ENCODE assay signal across 8 cellular contexts in genomic region chrX:45186643-45187026, GRCh38. TPM values are rescaled to one million over a fixed set of nuclear protein-coding genes. Genes with fewer than 3 reads are reported as not detected.
DNase-seq lines count a peak whose midpoint lies in the region; ATAC-seq, FAIRE-seq and TF ChIP-seq lines count a peak whose summit lies in the region.

No MANE protein-coding gene starts in this region.

- DNase-seq in activated naive CD4-positive, alpha-beta T cell (lab: John Stamatoyannopoulos, UW): no peak
- DNase-seq in stomach (no peak), SIG-M5 (lab: John Stamatoyannopoulos, UW) (no peak), NCI-H146 (lab: John Stamatoyannopoulos, UW) (no peak)

- no peak for TF ChIP-seq CTCF in stomach (IDR thresholded peaks at IDR 0.05)

- H3K9me3 Mint-ChIP-seq in activated naive CD4-positive, alpha-beta T cell treated with anti-CD3 and anti-CD28 coated beads, Interleukin-2, amount 50 U/mL, for 24 hours: no peaks in the 10 kb centered on the region

- no peaks in the 10 kb centered on the region for H3K27me3 Mint-ChIP-seq in activated naive CD4-positive, alpha-beta T cell treated with anti-CD3 and anti-CD28 coated beads, Interleukin-2, amount 50 U/mL, for 24 hours

- H3K27ac Mint-ChIP-seq in activated naive CD4-positive, alpha-beta T cell treated with anti-CD3 and anti-CD28 coated beads, Interleukin-2, amount 50 U/mL, for 24 hours: peak overlapping the region; percentile 19

- H3K36me3 Mint-ChIP-seq in activated naive CD4-positive, alpha-beta T cell treated with anti-CD3 and anti-CD28 coated beads, Interleukin-2, amount 50 U/mL, for 24 hours: no peaks in the 10 kb centered on the region

- intact Hi-C loops in stomach (cut with DNase I; ENCODE audit: low total_unique reads): no loop called here

- no peaks in the 10 kb centered on the region for H3K9me3 ChIP-seq in stomach

- peak; percentile 75 for FAIRE-seq in colon (lab: Jason Lieb, UNC)

- TF ChIP-seq POLR2A in stomach (IDR thresholded peaks at IDR 0.05): no peak

- peaks cover 0 to 13% (median 8%) of the 10 kb centered on the region in 4 donors for H3K4me1 ChIP-seq in stomach

- peak overlapping the region; percentile 89 for H3K4me3 Mint-ChIP-seq in activated naive CD4-positive, alpha-beta T cell treated with anti-CD3 and anti-CD28 coated beads, Interleukin-2, amount 50 U/mL, for 24 hours

- H3K27me3 ChIP-seq in stomach: peaks cover 0 to 11% (median 0%) of the 10 kb centered on the region in 3 donors

- H3K4me3 ChIP-seq in stomach: peak overlapping the region in 3 of 4 donors; percentile 40 to 49 (median 47)

- WGBS in stomach, 5 donors: 26 to 35% (median 32%) methylated on average over 4 of the region's 4 CpGs

- H3K27ac ChIP-seq in stomach: peak overlapping the region in 2 of 5 donors; percentile 44 to 52

- peak; percentile 23 for ATAC-seq in HG03460 (IDR thresholded peaks at IDR 0.05; ENCODE audit: unreplicated experiment)
- no peak for ATAC-seq in HG02870 (IDR thresholded peaks at IDR 0.05; ENCODE audit: unreplicated experiment)

- no peak for TF ChIP-seq EP300 in stomach (IDR thresholded peaks at IDR 0.05)

- no peaks in the 10 kb centered on the region for H3K36me3 ChIP-seq in stomach

- peaks cover 26% of the 10 kb centered on the region for H3K4me1 Mint-ChIP-seq in activated naive CD4-positive, alpha-beta T cell treated with anti-CD3 and anti-CD28 coated beads, Interleukin-2, amount 50 U/mL, for 24 hours

RNA-seq across cellular contexts. Expression of gene DIPK2B, which starts 14.0 kb away (rescaled TPM):
- 10 to 100 TPM in 2 of 5 donors, 1 to 10 TPM in 3; 4.0 to 37.3 (median 9.7) TPM for total RNA-seq in stomach
- polyA plus RNA-seq in stomach: 1 to 10 TPM; 1.1 to 2.2 (median 1.1) TPM
